14 cellular contexts compared by ENCODE assay signal in the genomic region with DNA sequence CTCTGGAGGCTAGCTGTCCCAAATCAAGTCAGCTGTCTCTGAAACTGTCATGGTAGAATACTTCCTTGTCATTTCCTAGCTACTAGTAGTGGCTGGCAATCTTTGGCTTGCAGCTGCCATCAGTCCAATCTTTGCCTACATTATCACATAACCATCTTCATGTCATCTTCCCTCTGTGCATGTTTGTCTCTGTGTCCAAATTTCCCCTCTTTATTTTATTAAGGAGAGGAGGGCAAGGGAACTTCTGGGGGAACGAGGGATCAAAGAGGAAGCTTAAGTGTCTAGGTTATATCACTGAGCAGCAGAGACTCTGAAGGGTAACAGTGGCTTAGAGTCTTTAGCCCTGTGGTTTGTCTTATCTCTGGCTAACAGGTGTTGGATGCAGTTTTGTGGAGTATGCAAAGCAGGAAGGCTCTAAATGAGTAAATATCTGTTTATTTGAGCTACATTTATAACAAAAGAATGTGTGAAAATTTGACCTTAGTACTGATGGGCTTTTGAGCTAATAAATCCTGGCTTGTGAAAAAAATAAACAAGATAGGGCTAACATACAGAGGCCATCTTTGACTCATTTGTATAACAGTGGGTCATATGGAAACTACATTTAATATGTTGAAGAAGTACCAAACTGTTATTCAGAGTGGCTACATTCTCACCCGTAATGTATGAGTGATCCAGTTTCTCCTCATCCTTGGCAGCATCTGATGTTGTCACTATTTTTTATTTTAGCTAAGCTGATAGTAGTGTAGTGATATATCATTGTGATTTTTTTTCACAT. TPM values are rescaled to one million over a fixed set of nuclear protein-coding genes. Genes with fewer than 3 reads are reported as not detected.
A peak's percentile ranks its signal among the peaks of the same experiment; 100 is the strongest.
DNase-seq lines count a peak whose midpoint lies in the region; ATAC-seq, FAIRE-seq and TF ChIP-seq lines count a peak whose summit lies in the region.
"Had no signal": no experiment of that assay in that cellular context is flagged by ENCODE, and none has a peak within 500 bp of the region (broad histone marks: within the 10 kb centered on the region; RNA-seq: fewer than 3 reads in every experiment).

No MANE protein-coding gene starts in this region.

- TF ChIP-seq POLR2A in GM12891 (IDR thresholded peaks at IDR 0.05; ENCODE audit: low read depth, low read length) = no peak

- POLR2A ChIA-PET in RWPE1 (lab: Yijun Ruan, JAX; ENCODE audit: low non-redundant PET) = no interaction called here

- no peak for TF ChIP-seq CTCF in RWPE1 (conservative IDR thresholded peaks at IDR 0.05; ENCODE audit: low read depth)

- DNase-seq in GM12891 (ENCODE audit: insufficient read length, low spot score) (no peak), RWPE1 (ENCODE audit: low spot score) (no peak), NCI-H2081 treated with DMSO at 0.1 percent for 48 hours (lab: John Stamatoyannopoulos, UW) (no peak), AG08396 (ENCODE audit: low spot score) (no peak)
- DNase-seq: activated CD4-positive, alpha-beta T cell treated with anti-CD3 and anti-CD28 coated beads for 1 hour; activated effector memory CD4-positive, alpha-beta T cell treated with anti-CD3 and anti-CD28 coated beads, Interleukin-2, amount 50 U/mL, for 16 hours; lower lobe of right lung; NCI-H1417; NCI-H774 had no signal

- CTCF ChIA-PET in RWPE1 (lab: Yijun Ruan, JAX) = no interaction called here

- no peak overlapping the region for H3K27ac ChIP-seq in RWPE1
- H3K27ac ChIP-seq: lower lobe of right lung, neural progenitor cell had no signal

- peak; percentile 95 for FAIRE-seq in GM12891 (lab: Jason Lieb, UNC)

- peak; percentile 83 for ATAC-seq in GM19438 (IDR thresholded peaks at IDR 0.05; ENCODE audit: low read depth, unreplicated experiment)
- peak; percentile 97 for ATAC-seq in HG02840 (IDR thresholded peaks at IDR 0.05; ENCODE audit: low FRiP score, unreplicated experiment)
- ATAC-seq in HG03460 (IDR thresholded peaks at IDR 0.05; ENCODE audit: unreplicated experiment) = peak; percentile 91
- no peak for ATAC-seq in GM19324 (IDR thresholded peaks at IDR 0.05; ENCODE audit: low FRiP score, unreplicated experiment)
- ATAC-seq: lower lobe of right lung had no signal

TF ChIP-seq in GM12891, 5 proteins besides CTCF, POLR2A, EP300 and RAD21:
- no peak for TF ChIP-seq PAX5 (IDR thresholded peaks at IDR 0.05; ENCODE audit: insufficient read depth, low read length, severe bottlenecking)
- no peak for TF ChIP-seq POLR2AphosphoS5 (IDR thresholded peaks at IDR 0.05; ENCODE audit: low read depth, low read length)
- TF ChIP-seq SPI1 (IDR thresholded peaks at IDR 0.05; ENCODE audit: low read depth, low read length) = no peak
- TF ChIP-seq POU2F2 (IDR thresholded peaks at IDR 0.05; ENCODE audit: low read depth, low read length) = peak; percentile 46; the same call in 1 of the 2 replicates
- no peak for TF ChIP-seq TAF1 (IDR thresholded peaks at IDR 0.05; ENCODE audit: low read depth, low read length)

RNA-seq across cellular contexts. Expression of a gene that starts 49.4 kb away (rescaled TPM):
- polyA plus RNA-seq in GM12891 (2012; ENCODE audit: low read depth, missing spikeins) = 2.8 TPM
